1 cellular context compared by ENCODE assay signal in genomic region chr1:230394134-230394533, GRCh38.
TF ChIP-seq lines count a peak whose summit lies in the region.

No MANE protein-coding gene starts in this region.

TF ChIP-seq in GM23338, 12 proteins besides CTCF, POLR2A, EP300 and RAD21 (continued from another document):
- TF ChIP-seq ZNF462 (CRISPR knock-in tag; IDR thresholded peaks at IDR 0.05): no peak
- TF ChIP-seq POLR2AphosphoS5 (IDR thresholded peaks at IDR 0.05; ENCODE audit: low read depth): no peak
- TF ChIP-seq ZNF114 (CRISPR knock-in tag; IDR thresholded peaks at IDR 0.05): no peak
- no peak for TF ChIP-seq EZH2phosphoT487 (IDR thresholded peaks at IDR 0.05; ENCODE audit: unreplicated experiment)
- no peak for TF ChIP-seq ETS1 (IDR thresholded peaks at IDR 0.05)
- no peak for TF ChIP-seq ZNF331 (CRISPR knock-in tag; IDR thresholded peaks at IDR 0.05; ENCODE audit: low read depth)
